ENCODE assay signal across 24 cellular contexts in genomic region chr17:861364-861763, GRCh38.
A peak's percentile ranks its signal among the peaks of the same experiment; 100 is the strongest.
DNase-seq lines count a peak whose midpoint lies in the region; ATAC-seq, FAIRE-seq and TF ChIP-seq lines count a peak whose summit lies in the region.
"Had no signal": no experiment of that assay in that cellular context is flagged by ENCODE, and none has a peak within 500 bp of the region (broad histone marks: within the 10 kb centered on the region; RNA-seq: fewer than 3 reads in every experiment).

No MANE protein-coding gene starts in this region.

- H3K9me3 ChIP-seq in HEK293 (ENCODE audit: control insufficient read depth, insufficient read depth, low read depth, low read length) = no peaks in the 10 kb centered on the region
- no peaks in the 10 kb centered on the region for H3K9me3 ChIP-seq in H1 (ENCODE audit: insufficient read depth in 2 of 2, low read depth in 1 of 2, low read length in 1 of 2)
- H3K9me3 ChIP-seq in gastrocnemius medialis = no peaks in the 10 kb centered on the region
- H3K9me3 ChIP-seq: upper lobe of left lung had no signal

- no peak overlapping the region for H3K4me2 ChIP-seq in H1 (ENCODE audit: insufficient read depth in 1 of 2, low read depth in 2 of 2, low read length in 2 of 2)
- H3K4me2 ChIP-seq in mesendoderm (ENCODE audit: low read length) = no peak overlapping the region

- H4K8ac ChIP-seq in H1 (ENCODE audit: extremely low read depth, insufficient read depth, low read length) (no peak overlapping the region), mesendoderm (ENCODE audit: low read depth, low read length) (no peak overlapping the region)

- H3K23ac ChIP-seq in H1 (ENCODE audit: insufficient read length) (no peak overlapping the region), mesendoderm (ENCODE audit: low read length) (no peak overlapping the region)

- H2BK5ac ChIP-seq in H1 (ENCODE audit: low read depth, low read length) (no peak overlapping the region), mesendoderm (ENCODE audit: low read length) (no peak overlapping the region)

- H2BK120ac ChIP-seq in H1 (replicated peaks; ENCODE audit: low read depth, low read length) (no peak overlapping the region), mesendoderm (ENCODE audit: low read depth, low read length) (no peak overlapping the region)

- H3K18ac ChIP-seq in H1 (ENCODE audit: extremely low read depth, low read length) (no peak overlapping the region), mesendoderm (ENCODE audit: low read length) (no peak overlapping the region)

- H3K36me3 ChIP-seq in HEK293 (ENCODE audit: control insufficient read depth in 2 of 2, insufficient read depth in 1 of 2, low read length in 2 of 2) (peaks cover 0 to 5% of the 10 kb centered on the region in 2 experiments; a peak in 1 of 3 replicates), H1 (ENCODE audit: control insufficient read depth in 2 of 4, insufficient read depth in 4 of 4, low read length in 3 of 4) (peaks cover 0 to 5% (median 2%) of the 10 kb centered on the region in 4 experiments; a peak in 2 of 8 replicates), mesendoderm (ENCODE audit: control insufficient read depth, insufficient read depth, low read length) (peaks cover 5% of the 10 kb centered on the region), gastrocnemius medialis (no peaks in the 10 kb centered on the region)
- H3K36me3 ChIP-seq: upper lobe of left lung had no signal

- TF ChIP-seq POLR2A in H1 (IDR thresholded peaks at IDR 0.05; ENCODE audit: control extremely low read depth in 1 of 2, low read depth in 2 of 2, low read length in 2 of 2) (no peak), gastrocnemius medialis (IDR thresholded peaks at IDR 0.05) (no peak)

- H3K4me3 ChIP-seq in HEK293 (ENCODE audit: low read depth, low read length) (no peak overlapping the region), H1 (ENCODE audit: extremely low read depth in 1 of 4, insufficient read depth in 2 of 4, low read depth in 3 of 4, low read length in 4 of 4) (no peak overlapping the region), mesendoderm (ENCODE audit: low read length) (no peak overlapping the region), gastrocnemius medialis (no peak overlapping the region)
- H3K4me3 ChIP-seq: dorsolateral prefrontal cortex, upper lobe of left lung had no signal

- H3K27me3 ChIP-seq in H1 (replicated peaks in 1 of 4; ENCODE audit: control insufficient read depth in 3 of 4, extremely low read depth in 1 of 4, insufficient read depth in 3 of 4, low read length in 3 of 4) (no peaks in the 10 kb centered on the region), mesendoderm (ENCODE audit: insufficient read depth, low read length, poor library complexity) (no peaks in the 10 kb centered on the region), gastrocnemius medialis (no peaks in the 10 kb centered on the region)
- H3K27me3 ChIP-seq: dorsolateral prefrontal cortex, upper lobe of left lung had no signal

- H2AFZ ChIP-seq in H1 (ENCODE audit: low read length) = no peak overlapping the region

- H2AK5ac ChIP-seq in H1 (ENCODE audit: low read depth, low read length) = 0 out of 2 replicates have a peak overlapping the region, but pooled peaks have one; percentile 40
- no peak overlapping the region for H2AK5ac ChIP-seq in mesendoderm (ENCODE audit: low read length)

- H4K5ac ChIP-seq in H1 (ENCODE audit: insufficient read length, low read depth, low read length) (no peak overlapping the region), mesendoderm (ENCODE audit: low read length) (no peak overlapping the region)

- ATAC-seq in gastrocnemius medialis = no peak
- no peak for ATAC-seq in GM18502 (IDR thresholded peaks at IDR 0.05; ENCODE audit: poor library complexity, unreplicated experiment)
- no peak for ATAC-seq in HG02642 (IDR thresholded peaks at IDR 0.05; ENCODE audit: poor library complexity, unreplicated experiment)
- ATAC-seq: activated T-cell treated with anti-CD3 and anti-CD28 coated beads, Interleukin-2, amount 50 U/mL, for 4 hours; PC-3 had no signal

- no peak overlapping the region for H4K91ac ChIP-seq in H1 (replicated peaks; ENCODE audit: insufficient read length, low read length)

- H2BK15ac ChIP-seq in H1 (ENCODE audit: low read length) (no peak overlapping the region), mesendoderm (replicated peaks; ENCODE audit: low read depth) (no peak overlapping the region)

- peaks cover 4 to 5% of the 10 kb centered on the region in 2 experiments for H4K20me1 ChIP-seq in H1 (replicated peaks in 1 of 2; ENCODE audit: control insufficient read depth in 1 of 2, insufficient read depth in 2 of 2, low read length in 2 of 2)

- H3K79me2 ChIP-seq in H1 (ENCODE audit: control insufficient read depth in 1 of 2, insufficient read depth in 2 of 2, low read length in 2 of 2) (peaks cover 0 to 23% of the 10 kb centered on the region in 2 experiments; a peak in 2 of 4 replicates), mesendoderm (ENCODE audit: control insufficient read depth, insufficient read depth, low read length) (peaks cover 39% of the 10 kb centered on the region)

- no peak overlapping the region for H2BK20ac ChIP-seq in H1 (ENCODE audit: low read length)

- H3K23me2 ChIP-seq in H1 (ENCODE audit: low read depth, low read length) = no peaks in the 10 kb centered on the region

- FAIRE-seq in H1 (lab: Jason Lieb, UNC) = no peak
- FAIRE-seq: D721Med, endothelial cell of umbilical vein had no signal

- POLR2A ChIA-PET in HEK293 (lab: Yijun Ruan, JAX) = no interaction called here
- POLR2A ChIA-PET in H1 (lab: Charles Lee; ENCODE audit: partially characterized antibody) = no interaction called here

- H3K4ac ChIP-seq in H1 (replicated peaks; ENCODE audit: insufficient read length, low read depth, low read length) = no peak overlapping the region
- H3K4ac ChIP-seq in mesendoderm (ENCODE audit: low read depth, low read length) = no peak overlapping the region

- H3K9ac ChIP-seq in H1 (replicated peaks in 1 of 4; ENCODE audit: extremely low read depth in 1 of 4, low read depth in 3 of 4, low read length in 3 of 4) (no peak overlapping the region), mesendoderm (ENCODE audit: low read length) (no peak overlapping the region)

- intact Hi-C loops in gastrocnemius medialis (cut with DNase I; ENCODE audit: low total_unique reads) = no loop called here

- H3K56ac ChIP-seq in H1 (replicated peaks; ENCODE audit: insufficient read length, low read depth, low read length) = no peak overlapping the region
- no peak overlapping the region for H3K56ac ChIP-seq in mesendoderm (ENCODE audit: low read length)

- H3K4me1 ChIP-seq in HEK293 (ENCODE audit: control insufficient read depth, insufficient read depth, low read length) (no peaks in the 10 kb centered on the region), H1 (replicated peaks in 1 of 4; ENCODE audit: control insufficient read depth in 3 of 4, insufficient read depth in 4 of 4, low read length in 3 of 4) (no peaks in the 10 kb centered on the region; a peak in 1 of 7 replicates), mesendoderm (ENCODE audit: control insufficient read depth, low read depth, low read length) (peaks cover 4% of the 10 kb centered on the region), gastrocnemius medialis (peaks cover 24 to 26% of the 10 kb centered on the region in 2 donors)

- no peak for TF ChIP-seq EP300 in H1 (IDR thresholded peaks at IDR 0.05; ENCODE audit: borderline replicate concordance in 1 of 2, low read depth in 2 of 2, low read length in 2 of 2)

- in situ Hi-C loops in gastrocnemius medialis (cut with MboI; ENCODE audit: low sequenced_read_pairs in 4 of 4) = no loop called here

- CTCF ChIA-PET in HEK293 (lab: Yijun Ruan, JAX) = interaction anchor here (1.1 to 1.8 kb wide), 3 partner anchors 18 to 135 kb away, joined by 3 to 8 read pairs (median 5); partner anchors contain the start of gene TIMM22
- CTCF ChIA-PET in H1 (lab: Charles Lee; ENCODE audit: partially characterized antibody) = interaction anchor here (0.6 to 1.7 kb wide), 7 partner anchors 8 to 138 kb away, joined by 3 to 6 read pairs (median 4); no protein-coding TSS in a partner anchor

- no peak for TF ChIP-seq RAD21 in H1 (IDR thresholded peaks at IDR 0.05 in 1 of 2, conservative IDR thresholded peaks at IDR 0.05 in 1 of 2; ENCODE audit: low read depth in 2 of 2, low read length in 2 of 2)

- no peak overlapping the region for H3K14ac ChIP-seq in H1 (ENCODE audit: insufficient read length)

- no peak overlapping the region for H2BK12ac ChIP-seq in H1 (ENCODE audit: low read depth, low read length)

- H3K27ac ChIP-seq in HEK293 (ENCODE audit: extremely low read depth, low read depth, low read length) (no peak overlapping the region), H1 (ENCODE audit: low read depth, low read length) (no peak overlapping the region), mesendoderm (ENCODE audit: low read depth, low read length) (no peak overlapping the region), gastrocnemius medialis (peak overlapping the region; percentile 8 to 52 (median 27))
- H3K27ac ChIP-seq: C4-2B, dorsolateral prefrontal cortex, upper lobe of left lung had no signal

- TF ChIP-seq CTCF in HEK293 (tag by site-specific recombination; IDR thresholded peaks at IDR 0.05) (no peak), H1 (IDR thresholded peaks at IDR 0.05; ENCODE audit: control extremely low read depth in 1 of 3, insufficient read depth in 1 of 3, low read depth in 1 of 3, low read length in 3 of 3) (no peak), gastrocnemius medialis (IDR thresholded peaks at IDR 0.05 in 4 of 5, conservative IDR thresholded peaks at IDR 0.05 in 1 of 5) (no peak)

- H3K79me1 ChIP-seq in H1 (ENCODE audit: low read depth, low read length) (peaks cover 4% of the 10 kb centered on the region; the same call in 1 of the 2 replicates), mesendoderm (ENCODE audit: low read length) (peaks cover 32% of the 10 kb centered on the region)

- WGBS in H1 (ENCODE audit: extremely low coverage in 1 of 2, insufficient coverage in 1 of 2, insufficient read length in 1 of 2, insufficient replicate concordance in 2 of 2, low coverage in 1 of 2, low lambda C conversion rate in 2 of 2, missing lambda C conversion rate in 1 of 2), 2 experiments = 89% methylated on average over 9 of the region's 9 CpGs; no CpG with 5 or more reads in 1 of the 2 experiments
- no CpG with 5 or more reads among the region's 9 CpGs for WGBS in mesendoderm (ENCODE audit: extremely low coverage, insufficient coverage, low lambda C conversion rate)

- no peak for DNase-seq in H1 (ENCODE audit: low read depth in 1 of 2, low spot score in 2 of 2)
- DNase-seq in mesendoderm = peak; percentile 25
- no peak for DNase-seq in gastrocnemius medialis
- DNase-seq in pons (ENCODE audit: low spot score) = no peak
- no peak for DNase-seq in SHP77 (lab: John Stamatoyannopoulos, UW)
- DNase-seq: activated CD4-positive, alpha-beta T cell treated with anti-CD3 and anti-CD28 coated beads, Interleukin-2, amount 50 U/mL, for 1 hour; activated gamma-delta T cell treated with Interleukin-2 at 50 U/mL for 16 hours; activated T-cell treated with anti-CD3 and anti-CD28 coated beads, Interleukin-2, amount 50 U/mL, for 4 hours; dorsolateral prefrontal cortex; GOT3; NCI-H1048; NCI-H1694; NCI-H524; PC-3; SIG-M5; stimulated activated CD4-positive, alpha-beta T cell treated with anti-CD3 and anti-CD28 coated beads, Interleukin-2, amount 100 ng/mL, for 24 hours; T1000; upper lobe of left lung had no signal

TF ChIP-seq in HEK293, 187 proteins besides CTCF, POLR2A, EP300 and RAD21 (continues in another document):
- no peak for TF ChIP-seq HOXD13 (CRISPR knock-in tag; IDR thresholded peaks at IDR 0.05; ENCODE audit: borderline replicate concordance)

TF ChIP-seq in H1, 55 proteins besides CTCF, POLR2A, EP300 and RAD21 (continues in another document):
- no peak for TF ChIP-seq TCF12 (IDR thresholded peaks at IDR 0.05; ENCODE audit: low read depth, low read length)

Comparison
In these comparisons a context has a peak if more than half of its experiments do, and no peak if none do; other contexts are left out.
1. H3K27ac ChIP-seq: peak in gastrocnemius medialis (4 of 4); none in HEK293 (single experiment), H1 (single experiment) and mesendoderm (single experiment).